In genomic region chr12:67650528-67651379, GRCh38 we compare ENCODE assay signal across 8 cellular contexts. TPM values are rescaled to one million over a fixed set of nuclear protein-coding genes. Genes with fewer than 3 reads are reported as not detected.
DNase-seq lines count a peak whose midpoint lies in the region; ATAC-seq, FAIRE-seq and TF ChIP-seq lines count a peak whose summit lies in the region.

No MANE protein-coding gene starts in this region.

- intact Hi-C loops in posterior cingulate gyrus (cut with DNase I): loop anchor here (5.0 kb wide), 1 partner anchor 292 kb away; no protein-coding TSS in a partner anchor

- H3K27me3 ChIP-seq in foreskin keratinocyte: no peaks in the 10 kb centered on the region

- in situ Hi-C loops in ACHN (cut with HindIII; ENCODE audit: low pct_ligation_motif_present, low pct_unique_long_range_greater_than_20kb, low sequenced_read_pairs): no loop called here

- peak; percentile 78 for FAIRE-seq in GM19239 (lab: Jason Lieb, UNC)

- TF ChIP-seq CTCF in foreskin keratinocyte (conservative IDR thresholded peaks at IDR 0.05): no peak

- H3K4me3 ChIP-seq in skeletal muscle cell (ENCODE audit: low read depth, low read length): peak overlapping the region; percentile 89

- ATAC-seq in foreskin keratinocyte (no peak), left lobe of liver (no peak), GM18498 (IDR thresholded peaks at IDR 0.05; ENCODE audit: unreplicated experiment) (no peak)

- peaks cover 29% of the 10 kb centered on the region for H3K4me1 ChIP-seq in foreskin keratinocyte

- H3K27ac ChIP-seq in foreskin keratinocyte: peak overlapping the region; percentile 93

- DNase-seq in ACHN (peak; percentile 17), GM19239 (ENCODE audit: insufficient read length, low spot score) (no peak), foreskin keratinocyte (peak in 1 of 2 donors; percentile 17), skeletal muscle cell (ENCODE audit: low read depth) (no peak), left lobe of liver (ENCODE audit: low spot score) (no peak), posterior cingulate gyrus (no peak)
- DNase-seq in activated CD4-positive, alpha-beta T cell treated with anti-CD3 and anti-CD28 coated beads, Interleukin-2, amount 50 U/mL, for 48 hours: peak; percentile 21 to 35

RNA-seq across cellular contexts. Expression of gene DYRK2, which starts 2.2 kb away (rescaled TPM):
- total RNA-seq in foreskin keratinocyte (18.3 and 20.5 TPM in 2 replicates), left lobe of liver (10.7 TPM)
- polyA plus RNA-seq in foreskin keratinocyte: 5.9 and 7.7 TPM in 2 replicates

Comparison
In these comparisons a context has a peak if more than half of its experiments do, and no peak if none do; other contexts are left out.
1. DNase-seq: peak in ACHN (single experiment) and activated CD4-positive, alpha-beta T cell treated with anti-CD3 and anti-CD28 coated beads, Interleukin-2, amount 50 U/mL, for 48 hours (2 of 2); none in GM19239 (single experiment), skeletal muscle cell (single experiment), left lobe of liver (single experiment) and posterior cingulate gyrus (0 of 10).